3 cellular contexts compared by ENCODE assay signal in genomic region chr18:10912790-10913560, GRCh38.
TF ChIP-seq lines count a peak whose summit lies in the region.

No MANE protein-coding gene starts in this region.

TF ChIP-seq in IMR-90, 13 proteins besides CTCF, POLR2A, EP300 and RAD21:
- TF ChIP-seq CEBPB (IDR thresholded peaks at IDR 0.05; ENCODE audit: low read depth, low read length) (no peak), MAFK (IDR thresholded peaks at IDR 0.05; ENCODE audit: low read depth, low read length) (peak; percentile 67), USF2 (IDR thresholded peaks at IDR 0.05; ENCODE audit: low read depth, low read length) (no peak), ELK1 (IDR thresholded peaks at IDR 0.05; ENCODE audit: borderline replicate concordance, low read depth, low read length) (no peak)
TF ChIP-seq in IMR-90: peak in this region for 1.

TF ChIP-seq in endothelial cell of umbilical vein, 7 proteins besides CTCF, POLR2A, EP300 and RAD21:
- TF ChIP-seq MYC (IDR thresholded peaks at IDR 0.05; ENCODE audit: low read depth, low read length) (no peak), GATA2 (IDR thresholded peaks at IDR 0.05; ENCODE audit: insufficient read depth, insufficient read length, low read depth, low read length) (peak; percentile 17), FOS (IDR thresholded peaks at IDR 0.05; ENCODE audit: borderline replicate concordance, insufficient read depth, low read length) (peak; percentile 78), JUN (IDR thresholded peaks at IDR 0.05; ENCODE audit: borderline replicate concordance, insufficient read depth, insufficient read length, low read depth) (peak; percentile 39), POLR2AphosphoS5 (IDR thresholded peaks at IDR 0.05; ENCODE audit: insufficient read depth, low read depth, low read length) (peak; percentile 25)
TF ChIP-seq in endothelial cell of umbilical vein: peak in this region for 4.

TF ChIP-seq in SK-N-SH treated with all-trans-retinoic acid at 6 μM for 48 hours, 23 proteins besides CTCF, POLR2A, EP300 and RAD21:
- TF ChIP-seq ZFP30 (CRISPR knock-in tag; IDR thresholded peaks at IDR 0.05), result no peak
